In genomic region chr5:120146787-120147186, GRCh38 we compare ENCODE assay signal across 23 cellular contexts.
DNase-seq lines count a peak whose midpoint lies in the region; ATAC-seq and TF ChIP-seq lines count a peak whose summit lies in the region.
"Had no signal": no experiment of that assay in that cellular context is flagged by ENCODE, and none has a peak within 500 bp of the region (broad histone marks: within the 10 kb centered on the region; RNA-seq: fewer than 3 reads in every experiment).

No MANE protein-coding gene starts in this region.

- H3K4me3 ChIP-seq in RWPE2 (ENCODE audit: severe bottlenecking) = no peak overlapping the region
- H3K4me3 ChIP-seq in epithelial cell of esophagus (ENCODE audit: low read length) = no peak overlapping the region
- H3K4me3 ChIP-seq in mesenchymal stem cell (ENCODE audit: insufficient read depth in 1 of 2, low read depth in 1 of 2, low read length in 2 of 2) = no peak overlapping the region
- H3K4me3 ChIP-seq in ascending aorta = no peak overlapping the region
- H3K4me3 ChIP-seq: A549, BLaER1 had no signal

- no peak overlapping the region for H4K91ac ChIP-seq in mesenchymal stem cell (ENCODE audit: low read length)

- no peaks in the 10 kb centered on the region for H3K79me1 ChIP-seq in mesenchymal stem cell (replicated peaks; ENCODE audit: low read length, poor library complexity, severe bottlenecking)

- H2BK5ac ChIP-seq in mesenchymal stem cell (ENCODE audit: low read depth, low read length, poor library complexity, severe bottlenecking) = no peak overlapping the region

- H2BK120ac ChIP-seq in mesenchymal stem cell (ENCODE audit: low read depth, low read length) = no peak overlapping the region

- H3K27ac ChIP-seq in RWPE2 (ENCODE audit: poor library complexity, severe bottlenecking) (peak overlapping the region; percentile 8), mesenchymal stem cell (ENCODE audit: low read length, poor library complexity, severe bottlenecking) (no peak overlapping the region), ascending aorta (no peak overlapping the region)
- H3K27ac ChIP-seq: A549, BLaER1 had no signal

- WGBS in mesenchymal stem cell = no CpG with 5 or more reads among the region's 1 CpG

- no peak overlapping the region for H3K4ac ChIP-seq in mesenchymal stem cell (ENCODE audit: low read depth in 1 of 2, low read length in 2 of 2)

- H2AFZ ChIP-seq in mesenchymal stem cell (ENCODE audit: low read depth, low read length) = no peak overlapping the region

- peaks cover 6% of the 10 kb centered on the region for H3K9me3 ChIP-seq in RWPE2 (ENCODE audit: severe bottlenecking)
- H3K9me3 ChIP-seq in mesenchymal stem cell (ENCODE audit: control insufficient read depth, low read length) = peaks cover 8% of the 10 kb centered on the region
- H3K9me3 ChIP-seq in ascending aorta = peaks cover 0 to 4% of the 10 kb centered on the region in 2 donors
- H3K9me3 ChIP-seq: SK-N-SH had no signal

- no peak overlapping the region for H2AK5ac ChIP-seq in mesenchymal stem cell (ENCODE audit: low read length, severe bottlenecking)

- intact Hi-C loops in ascending aorta (cut with DNase I) = no loop called here

- H3K4me2 ChIP-seq in mesenchymal stem cell (ENCODE audit: low read length, poor library complexity, severe bottlenecking) = no peak overlapping the region
- H3K4me2 ChIP-seq: A549, BLaER1, SK-N-SH had no signal

- no peaks in the 10 kb centered on the region for H3K36me3 ChIP-seq in RWPE2 (ENCODE audit: low read depth)
- H3K36me3 ChIP-seq in mesenchymal stem cell (ENCODE audit: control insufficient read depth in 1 of 2, insufficient read depth in 2 of 2, low read depth in 1 of 2, low read length in 2 of 2) = no peaks in the 10 kb centered on the region
- no peaks in the 10 kb centered on the region for H3K36me3 ChIP-seq in ascending aorta
- H3K36me3 ChIP-seq: BLaER1 had no signal

- ATAC-seq in RWPE2 (ENCODE audit: low read depth) (peak; percentile 53), GM21390 (IDR thresholded peaks at IDR 0.05; ENCODE audit: unreplicated experiment) (no peak)
- ATAC-seq: A549 had no signal

- H3K27me3 ChIP-seq in RWPE2 (ENCODE audit: insufficient read depth, poor library complexity, severe bottlenecking) = no peaks in the 10 kb centered on the region
- H3K27me3 ChIP-seq in mesenchymal stem cell (ENCODE audit: control insufficient read depth in 1 of 2, insufficient read depth in 1 of 2, low read length in 2 of 2) = no peaks in the 10 kb centered on the region
- no peaks in the 10 kb centered on the region for H3K27me3 ChIP-seq in ascending aorta
- H3K27me3 ChIP-seq: BLaER1 had no signal

- no peak for TF ChIP-seq CTCF in RWPE2 (IDR thresholded peaks at IDR 0.05; ENCODE audit: poor library complexity, severe bottlenecking)
- TF ChIP-seq CTCF in epithelial cell of esophagus (IDR thresholded peaks at IDR 0.05; ENCODE audit: insufficient read depth, low read depth, low read length, missing control alignments) = no peak
- TF ChIP-seq CTCF in ascending aorta (IDR thresholded peaks at IDR 0.05) = no peak

- H2BK12ac ChIP-seq in mesenchymal stem cell (ENCODE audit: low read length in 2 of 2) = no peak overlapping the region

- no peak overlapping the region for H3K23ac ChIP-seq in mesenchymal stem cell (ENCODE audit: low read length in 2 of 2)

- no peak overlapping the region for H3K14ac ChIP-seq in mesenchymal stem cell (ENCODE audit: low read length in 2 of 2)

- H2BK15ac ChIP-seq in mesenchymal stem cell (ENCODE audit: low read depth, poor library complexity, severe bottlenecking) = no peak overlapping the region

- H4K8ac ChIP-seq in mesenchymal stem cell (ENCODE audit: low read length) = no peak overlapping the region

- peaks cover under 1% of the 10 kb centered on the region for H3K4me1 ChIP-seq in RWPE2 (ENCODE audit: insufficient read depth, poor library complexity, severe bottlenecking)
- no peaks in the 10 kb centered on the region for H3K4me1 ChIP-seq in mesenchymal stem cell (ENCODE audit: control insufficient read depth, insufficient read depth, low read depth, low read length)
- H3K4me1 ChIP-seq in ascending aorta = no peaks in the 10 kb centered on the region
- H3K4me1 ChIP-seq: A549, BLaER1 had no signal

- DNase-seq in GM03348 (ENCODE audit: low spot score) = peak; percentile 16
- no peak for DNase-seq in RWPE2 (ENCODE audit: low spot score)
- peak; percentile 30 for DNase-seq in epithelial cell of esophagus (ENCODE audit: low read depth)
- peak; percentile 16 for DNase-seq in mesenchymal stem cell
- no peak for DNase-seq in DMS153 (lab: John Stamatoyannopoulos, UW)
- no peak for DNase-seq in DMS79 treated with DMSO at 0.1 percent for 48 hours (lab: John Stamatoyannopoulos, UW)
- no peak for DNase-seq in ascending aorta (ENCODE audit: low spot score in 2 of 2)
- DNase-seq: Calu3; CD4-positive, alpha-beta memory T cell; H9; Kasumi-1; NCI-H1092 treated with DMSO at 0.1 percent for 48 hours; NCI-H146; NCI-H2029 treated with DMSO at 0.1 percent for 48 hours; NCI-H2171 treated with DMSO at 0.1 percent for 48 hours; NCI-H446; NCI-H526 treated with DMSO at 0.1 percent for 48 hours; NK-92 treated with Interleukin-12 subunit alpha and Interleukin-12 subunit beta, amount 100 ng/mL, for 24 hours; SHP77; SK-N-SH had no signal

- H3K18ac ChIP-seq in mesenchymal stem cell (ENCODE audit: low read depth in 1 of 2, low read length in 2 of 2) = no peak overlapping the region

- no peak overlapping the region for H3K9ac ChIP-seq in mesenchymal stem cell (ENCODE audit: low read length)
- H3K9ac ChIP-seq: BLaER1, SK-N-SH had no signal

Comparison
In these comparisons a context has a peak if more than half of its experiments do, and no peak if none do; other contexts are left out.
1. DNase-seq: peak in GM03348 (single experiment), epithelial cell of esophagus (single experiment) and mesenchymal stem cell (single experiment); none in RWPE2 (single experiment), DMS153 (single experiment), DMS79 treated with DMSO at 0.1 percent for 48 hours (single experiment) and ascending aorta (0 of 2).